ENCODE assay signal across 8 cellular contexts in genomic region chr17:80035687-80035936, GRCh38. TPM values are rescaled to one million over a fixed set of nuclear protein-coding genes. Genes with fewer than 3 reads are reported as not detected.
DNase-seq lines count a peak whose midpoint lies in the region; ATAC-seq and TF ChIP-seq lines count a peak whose summit lies in the region.

Gene TBC1D16 (minus strand): TSS chr17:80035872. CDS start chr17:80013547, 22,325 bp downstream.

- POLR2A ChIA-PET in RWPE1 (lab: Yijun Ruan, JAX; ENCODE audit: low non-redundant PET), result no interaction called here

- H3K9me3 Mint-ChIP-seq in neural progenitor cell, result no peaks in the 10 kb centered on the region

- no peak for ATAC-seq in HG03097 (IDR thresholded peaks at IDR 0.05; ENCODE audit: low FRiP score, unreplicated experiment)

- H3K79me2 ChIP-seq in neural progenitor cell (ENCODE audit: low read depth), result peaks cover 47% of the 10 kb centered on the region

- peak within 1 kb of the TSS; percentile 78 for H3K27ac ChIP-seq in RWPE1
- peak within 1 kb of the TSS; percentile 86 to 94 (median 92) for H3K27ac ChIP-seq in esophagus muscularis mucosa (replicated peaks in 1 of 4)
- peak within 1 kb of the TSS; percentile 57 for H3K27ac ChIP-seq in neural progenitor cell

- peak within 1 kb of the TSS; percentile 35 for H3K4me3 ChIP-seq in GM12875 (ENCODE audit: low read depth, low read length)
- peak within 1 kb of the TSS; percentile 79 to 92 (median 87) for H3K4me3 ChIP-seq in esophagus muscularis mucosa
- H3K4me3 ChIP-seq in neural progenitor cell, result peak within 1 kb of the TSS; percentile 72

- no peak for TF ChIP-seq EP300 in esophagus muscularis mucosa (IDR thresholded peaks at IDR 0.05)

- H2AFZ ChIP-seq in neural progenitor cell (replicated peaks), result peak within 1 kb of the TSS; percentile 80

- H3K9me3 ChIP-seq in esophagus muscularis mucosa (no peaks in the 10 kb centered on the region), neural progenitor cell (ENCODE audit: low read depth) (no peaks in the 10 kb centered on the region)

- H3K27me3 ChIP-seq in esophagus muscularis mucosa (no peaks in the 10 kb centered on the region), neural progenitor cell (peaks cover 11% of the 10 kb centered on the region)

- H3K36me3 ChIP-seq in esophagus muscularis mucosa (peaks cover 0 to 10% (median 4%) of the 10 kb centered on the region in 4 donors), neural progenitor cell (peaks cover under 1% of the 10 kb centered on the region)

- H3K27me3 Mint-ChIP-seq in neural progenitor cell (ENCODE audit: insufficient read depth, low read depth), result peaks cover 6% of the 10 kb centered on the region

- peaks cover 44% of the 10 kb centered on the region for H3K4me1 Mint-ChIP-seq in neural progenitor cell

- H3K4me1 ChIP-seq in esophagus muscularis mucosa (peaks cover 12 to 36% (median 25%) of the 10 kb centered on the region in 4 donors), neural progenitor cell (peaks cover 15% of the 10 kb centered on the region)

- peaks cover 23% of the 10 kb centered on the region for H3F3A ChIP-seq in neural progenitor cell (ENCODE audit: low read depth)

- H3K4me2 ChIP-seq in neural progenitor cell, result peak within 1 kb of the TSS; percentile 88

- H3K9ac ChIP-seq in neural progenitor cell, result peak within 1 kb of the TSS; percentile 60

- peak within 1 kb of the TSS; percentile 98 for H3K27ac Mint-ChIP-seq in neural progenitor cell

- peaks cover 44% of the 10 kb centered on the region for H4K20me1 ChIP-seq in neural progenitor cell (ENCODE audit: low read depth)

- peak within 1 kb of the TSS; percentile 95 for H3K4me3 Mint-ChIP-seq in neural progenitor cell

- TF ChIP-seq CTCF in GM12875 (IDR thresholded peaks at IDR 0.05; ENCODE audit: borderline replicate concordance, insufficient read depth, low read depth, low read length) (no peak), RWPE1 (conservative IDR thresholded peaks at IDR 0.05; ENCODE audit: low read depth) (no peak), esophagus muscularis mucosa (IDR thresholded peaks at IDR 0.05) (no peak), neural progenitor cell (IDR thresholded peaks at IDR 0.05) (no peak)

- H3K36me3 Mint-ChIP-seq in neural progenitor cell, result peaks cover 10% of the 10 kb centered on the region

- no peak for DNase-seq in RWPE1 (ENCODE audit: low spot score)
- DNase-seq in esophagus muscularis mucosa (ENCODE audit: extremely low spot score), result no peak
- no peak for DNase-seq in neural progenitor cell (ENCODE audit: low spot score)
- DNase-seq in medulla oblongata (ENCODE audit: extremely low spot score), result no peak
- no peak for DNase-seq in activated effector memory CD4-positive, alpha-beta T cell treated with Interleukin-2 at 50 U/mL for 16 hours
- no peak for DNase-seq in T-helper 9 cell

- WGBS in esophagus muscularis mucosa, result 3% methylated on average over 6 of the region's 46 CpGs

- intact Hi-C loops in esophagus muscularis mucosa (cut with DNase I), result no loop called here

- CTCF ChIA-PET in RWPE1 (lab: Yijun Ruan, JAX), result no interaction called here

- no peak for TF ChIP-seq POLR2A in esophagus muscularis mucosa (IDR thresholded peaks at IDR 0.05; ENCODE audit: low read depth)

RNA-seq across cellular contexts. Expression of gene TBC1D16, which starts in this region (rescaled TPM):
- 10 to 100 TPM; 30.3 to 37.4 (median 33.2) TPM for total RNA-seq in esophagus muscularis mucosa
- total RNA-seq in neural progenitor cell (ENCODE audit: low replicate concordance), result 21.2 and 34.8 TPM in 2 replicates

Comparison
In these comparisons a context has a peak if more than half of its experiments do, and no peak if none do; other contexts are left out.
1. H3K4me3 ChIP-seq: peak in every context shown above with its lines; median percentile 87 in esophagus muscularis mucosa; 72 in neural progenitor cell; 35 in GM12875.